14 cellular contexts compared by ENCODE assay signal in the genomic region with DNA sequence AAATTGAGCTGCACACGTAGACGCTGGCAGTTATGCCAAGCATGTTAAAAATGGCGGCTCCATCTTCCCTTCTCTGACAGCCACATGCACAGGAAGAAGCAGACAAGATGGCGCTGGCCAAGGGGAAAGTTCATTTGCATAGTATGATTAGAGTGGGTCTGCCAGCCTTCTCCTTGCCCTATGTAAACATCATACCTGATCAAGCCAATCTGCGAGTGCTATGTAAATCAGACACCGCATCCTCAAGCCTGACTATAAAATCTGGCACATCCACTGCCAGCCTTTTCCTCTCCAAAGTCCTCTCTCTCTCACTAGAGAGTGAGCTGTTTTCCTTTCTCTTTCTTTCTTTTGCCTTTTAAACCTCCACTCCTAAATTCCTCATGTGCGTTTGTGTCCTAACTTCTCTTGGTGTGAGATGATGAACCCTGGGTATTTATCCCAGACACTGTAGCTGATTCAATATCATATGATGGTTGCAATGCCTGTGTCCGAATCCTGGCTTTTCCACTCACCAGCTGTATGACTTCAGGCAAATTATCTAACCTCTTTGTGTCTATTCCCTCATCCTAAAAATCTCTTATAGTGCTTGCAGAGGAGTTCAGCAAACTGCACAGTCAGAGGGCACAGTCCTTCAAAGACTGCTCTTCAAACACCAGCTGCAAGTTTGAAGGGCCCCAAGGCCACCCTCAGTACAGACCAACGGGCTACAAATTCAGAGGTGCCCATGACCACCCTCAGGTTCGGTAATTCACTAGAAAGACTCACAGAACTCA. TPM values are rescaled to one million over a fixed set of nuclear protein-coding genes. Genes with fewer than 3 reads are reported as not detected.
A peak's percentile ranks its signal among the peaks of the same experiment; 100 is the strongest.
DNase-seq lines count a peak whose midpoint lies in the region; ATAC-seq lines count a peak whose summit lies in the region.
"Had no signal": no experiment of that assay in that cellular context is flagged by ENCODE, and none has a peak within 500 bp of the region (broad histone marks: within the 10 kb centered on the region; RNA-seq: fewer than 3 reads in every experiment).

No MANE protein-coding gene starts in this region.

- no peak overlapping the region for H3K4me3 ChIP-seq in mesenchymal stem cell (ENCODE audit: insufficient read depth in 1 of 2, low read depth in 1 of 2, low read length in 2 of 2)
- H3K4me3 ChIP-seq: heart left ventricle, SK-N-MC had no signal

- no peak overlapping the region for H3K14ac ChIP-seq in mesenchymal stem cell (ENCODE audit: low read length in 2 of 2)

- no peak overlapping the region for H3K9ac ChIP-seq in mesenchymal stem cell (ENCODE audit: low read length)

- no peaks in the 10 kb centered on the region for H3K4me1 ChIP-seq in mesenchymal stem cell (ENCODE audit: control insufficient read depth, insufficient read depth, low read depth, low read length)

- H3K27me3 ChIP-seq in mesenchymal stem cell (ENCODE audit: control insufficient read depth in 1 of 2, insufficient read depth in 1 of 2, low read length in 2 of 2) = no peaks in the 10 kb centered on the region

- H3K23ac ChIP-seq in mesenchymal stem cell (ENCODE audit: low read length in 2 of 2) = no peak overlapping the region

- H3K27ac ChIP-seq in mesenchymal stem cell (ENCODE audit: low read length, poor library complexity, severe bottlenecking) = no peak overlapping the region
- H3K27ac ChIP-seq: heart left ventricle, SK-N-MC, WERI-Rb-1 had no signal

- no peak overlapping the region for H2BK15ac ChIP-seq in mesenchymal stem cell (ENCODE audit: low read depth, poor library complexity, severe bottlenecking)

- H2BK5ac ChIP-seq in mesenchymal stem cell (ENCODE audit: low read depth, low read length, poor library complexity, severe bottlenecking) = no peak overlapping the region

- no peak overlapping the region for H3K4ac ChIP-seq in mesenchymal stem cell (ENCODE audit: low read depth in 1 of 2, low read length in 2 of 2)

- 89% methylated on average over 10 of the region's 10 CpGs for WGBS in mesenchymal stem cell

- H3K18ac ChIP-seq in mesenchymal stem cell (ENCODE audit: low read depth in 1 of 2, low read length in 2 of 2) = no peak overlapping the region

- ATAC-seq in GM18873 (IDR thresholded peaks at IDR 0.05; ENCODE audit: low FRiP score, unreplicated experiment) = no peak
- ATAC-seq in HG03095 (IDR thresholded peaks at IDR 0.05; ENCODE audit: unreplicated experiment) = no peak
- ATAC-seq: heart left ventricle; stimulated activated naive CD8-positive, alpha-beta T cell treated with anti-CD3 and anti-CD28 coated beads, Interleukin-15, amount 100 ng/mL, for 72 hours had no signal

- peak overlapping the region; percentile 54 for H4K8ac ChIP-seq in mesenchymal stem cell (ENCODE audit: low read length)

- DNase-seq in DMS79 treated with DMSO at 0.1 percent for 48 hours (lab: John Stamatoyannopoulos, UW) (peak; percentile 20), NCI-H2029 treated with DMSO at 0.1 percent for 48 hours (lab: John Stamatoyannopoulos, UW) (peak; percentile 89), RPMI7951 (ENCODE audit: low read depth) (peak; percentile 65), mesenchymal stem cell (no peak), posterior cingulate gyrus (no peak)
- no peak for DNase-seq in activated CD8-positive, alpha-beta memory T cell treated with anti-CD3 and anti-CD28 coated beads, Interleukin-2, amount 50 U/mL, for 48 hours
- DNase-seq: activated naive CD8-positive, alpha-beta T cell treated with anti-CD3 and anti-CD28 coated beads, Interleukin-2, amount 10 ng/mL, durations not matched to agents 7 days and 5 days; heart left ventricle; Kasumi-1; stimulated activated naive CD8-positive, alpha-beta T cell treated with anti-CD3 and anti-CD28 coated beads, Interleukin-15, amount 100 ng/mL, for 72 hours; WERI-Rb-1 had no signal

- H3K4me2 ChIP-seq in mesenchymal stem cell (ENCODE audit: low read length, poor library complexity, severe bottlenecking) = no peak overlapping the region

- H3K9me3 ChIP-seq in mesenchymal stem cell (ENCODE audit: control insufficient read depth, low read length) = no peaks in the 10 kb centered on the region
- H3K9me3 ChIP-seq: heart left ventricle had no signal

- intact Hi-C loops in posterior cingulate gyrus (cut with DNase I) = no loop called here

- no peak overlapping the region for H2BK120ac ChIP-seq in mesenchymal stem cell (ENCODE audit: low read depth, low read length)

- H2BK12ac ChIP-seq in mesenchymal stem cell (ENCODE audit: low read length in 2 of 2) = no peak overlapping the region

- H4K91ac ChIP-seq in mesenchymal stem cell (ENCODE audit: low read length) = no peak overlapping the region

- H2AK5ac ChIP-seq in mesenchymal stem cell (ENCODE audit: low read length, severe bottlenecking) = no peak overlapping the region

- no peaks in the 10 kb centered on the region for H3K36me3 ChIP-seq in mesenchymal stem cell (ENCODE audit: control insufficient read depth in 1 of 2, insufficient read depth in 2 of 2, low read depth in 1 of 2, low read length in 2 of 2)
- H3K36me3 ChIP-seq: heart left ventricle, WERI-Rb-1 had no signal

- H2AFZ ChIP-seq in mesenchymal stem cell (ENCODE audit: low read depth, low read length) = no peak overlapping the region

- no peaks in the 10 kb centered on the region for H3K79me1 ChIP-seq in mesenchymal stem cell (replicated peaks; ENCODE audit: low read length, poor library complexity, severe bottlenecking)

RNA-seq across cellular contexts. Expression of gene ITSN2, which starts 39.3 kb away (rescaled TPM):
- 22.5 and 24.0 TPM in 2 replicates for total RNA-seq in RPMI7951 (2014; rRNA removed; shearing (Covaris generic))
- polyA plus RNA-seq in mesenchymal stem cell (2013, experiment 1 of 2) = 16.9 TPM
- polyA plus RNA-seq in mesenchymal stem cell (2013, experiment 2 of 2) = 16.9 TPM

Comparison
In these comparisons a context has a peak if more than half of its experiments do, and no peak if none do; other contexts are left out.
1. DNase-seq: peak in DMS79 treated with DMSO at 0.1 percent for 48 hours (single experiment), NCI-H2029 treated with DMSO at 0.1 percent for 48 hours (single experiment) and RPMI7951 (single experiment); none in mesenchymal stem cell (single experiment), posterior cingulate gyrus (0 of 10) and activated CD8-positive, alpha-beta memory T cell treated with anti-CD3 and anti-CD28 coated beads, Interleukin-2, amount 50 U/mL, for 48 hours (single experiment).